ENCODE assay signal across 21 cellular contexts in the genomic region with DNA sequence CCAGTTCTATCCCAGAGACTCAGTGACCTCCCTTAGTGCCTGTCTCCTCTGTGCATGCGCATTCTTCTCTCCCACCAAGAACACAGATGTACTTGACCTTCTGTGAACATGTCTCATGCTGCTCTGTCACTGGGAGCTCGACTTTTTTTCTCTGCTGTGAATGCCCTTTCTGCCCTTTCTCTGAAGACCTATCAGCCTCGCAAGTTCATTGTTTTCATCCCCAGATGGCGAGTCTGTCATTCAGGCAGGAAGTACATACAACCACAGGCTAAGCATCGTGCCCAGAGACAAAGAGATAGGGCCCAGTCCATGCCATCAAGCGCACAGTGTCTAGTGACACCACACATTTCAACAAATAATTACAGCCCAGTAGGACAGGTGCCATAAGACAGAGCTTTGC. TPM values are rescaled to one million over a fixed set of nuclear protein-coding genes. Genes with fewer than 3 reads are reported as not detected.
DNase-seq lines count a peak whose midpoint lies in the region; TF ChIP-seq lines count a peak whose summit lies in the region.
"Had no signal": no experiment of that assay in that cellular context is flagged by ENCODE, and none has a peak within 500 bp of the region (broad histone marks: within the 10 kb centered on the region; RNA-seq: fewer than 3 reads in every experiment).

No MANE protein-coding gene starts in this region.

- no peaks in the 10 kb centered on the region for H3K36me3 ChIP-seq in MM.1S (replicated peaks; ENCODE audit: insufficient read depth, low read length)
- no peaks in the 10 kb centered on the region for H3K36me3 ChIP-seq in neural progenitor cell
- H3K36me3 ChIP-seq in OCI-LY7 (ENCODE audit: insufficient read depth, low read length), result peaks cover 11% of the 10 kb centered on the region; the same call in 1 of the 2 replicates

- BruUV-seq in OCI-LY7 (replicated peaks; lab: Mats Ljungman, UMichigan), result no TSS peak

- H3K27me3 Mint-ChIP-seq in activated CD4-positive, alpha-beta T cell treated with anti-CD3 and anti-CD28 coated beads, Interleukin-2, amount 10 ng/mL, durations not matched to agents 7 days and 5 days, result no peaks in the 10 kb centered on the region
- no peaks in the 10 kb centered on the region for H3K27me3 Mint-ChIP-seq in activated naive CD8-positive, alpha-beta T cell
- peaks cover 2% of the 10 kb centered on the region for H3K27me3 Mint-ChIP-seq in neural progenitor cell (ENCODE audit: insufficient read depth, low read depth)

- H3K4me1 ChIP-seq in MM.1S (ENCODE audit: low read length) (peaks cover 14% of the 10 kb centered on the region), neural progenitor cell (no peaks in the 10 kb centered on the region), OCI-LY7 (ENCODE audit: insufficient read depth, low read length, poor library complexity, severe bottlenecking) (peaks cover 5% of the 10 kb centered on the region)
- H3K4me1 ChIP-seq: upper lobe of left lung had no signal

- no peaks in the 10 kb centered on the region for H4K20me1 ChIP-seq in MM.1S (ENCODE audit: insufficient read depth, low read length)
- H4K20me1 ChIP-seq in neural progenitor cell (ENCODE audit: low read depth), result no peaks in the 10 kb centered on the region
- H4K20me1 ChIP-seq in OCI-LY7 (ENCODE audit: insufficient read depth, low read length), result no peaks in the 10 kb centered on the region

- no peaks in the 10 kb centered on the region for H3K9me3 Mint-ChIP-seq in activated CD4-positive, alpha-beta T cell treated with anti-CD3 and anti-CD28 coated beads, Interleukin-2, amount 10 ng/mL, durations not matched to agents 7 days and 5 days
- no peaks in the 10 kb centered on the region for H3K9me3 Mint-ChIP-seq in activated naive CD8-positive, alpha-beta T cell (ENCODE audit: low read depth)
- H3K9me3 Mint-ChIP-seq in neural progenitor cell, result no peaks in the 10 kb centered on the region
- H3K9me3 Mint-ChIP-seq: H9, WTC11 had no signal

- no peak overlapping the region for H3K4me3 Mint-ChIP-seq in activated CD4-positive, alpha-beta T cell treated with anti-CD3 and anti-CD28 coated beads, Interleukin-2, amount 10 ng/mL, durations not matched to agents 7 days and 5 days
- H3K4me3 Mint-ChIP-seq in activated naive CD8-positive, alpha-beta T cell, result no peak overlapping the region
- no peak overlapping the region for H3K4me3 Mint-ChIP-seq in neural progenitor cell
- H3K4me3 Mint-ChIP-seq: H9, WTC11 had no signal

- peak overlapping the region; percentile 3 for H3K27ac Mint-ChIP-seq in activated CD4-positive, alpha-beta T cell treated with anti-CD3 and anti-CD28 coated beads, Interleukin-2, amount 10 ng/mL, durations not matched to agents 7 days and 5 days
- peak overlapping the region; percentile 91 for H3K27ac Mint-ChIP-seq in activated naive CD8-positive, alpha-beta T cell
- H3K27ac Mint-ChIP-seq in neural progenitor cell, result peak overlapping the region; percentile 6
- H3K27ac Mint-ChIP-seq: WTC11 had no signal

- H3K4me3 ChIP-seq in MM.1S (ENCODE audit: low read length) (no peak overlapping the region), neural progenitor cell (no peak overlapping the region), OCI-LY7 (ENCODE audit: low read depth, low read length, poor library complexity, severe bottlenecking) (no peak overlapping the region)
- H3K4me3 ChIP-seq: hepatocyte, upper lobe of left lung had no signal

- CTCF ChIA-PET in activated CD4-positive, alpha-beta T cell treated with anti-CD3 and anti-CD28 coated beads, Interleukin-2, amount 10 ng/mL, durations not matched to agents 7 days and 5 days (lab: Charles Lee), result interaction anchor here (0.6 to 2.2 kb wide), 3 partner anchors 11 to 65 kb away, joined by 3 to 9 read pairs (median 3); no protein-coding TSS in a partner anchor
- CTCF ChIA-PET in OCI-LY7 (lab: Charles Lee; ENCODE audit: unreplicated experiment), result no interaction called here

- peaks cover 34% of the 10 kb centered on the region for H3K36me3 Mint-ChIP-seq in activated CD4-positive, alpha-beta T cell treated with anti-CD3 and anti-CD28 coated beads, Interleukin-2, amount 10 ng/mL, durations not matched to agents 7 days and 5 days (ENCODE audit: low read depth)
- no peaks in the 10 kb centered on the region for H3K36me3 Mint-ChIP-seq in activated naive CD8-positive, alpha-beta T cell
- H3K36me3 Mint-ChIP-seq in neural progenitor cell, result peaks cover 18% of the 10 kb centered on the region

- TF ChIP-seq CTCF in MM.1S (IDR thresholded peaks at IDR 0.05; ENCODE audit: low read length) (no peak), neural progenitor cell (IDR thresholded peaks at IDR 0.05) (no peak), OCI-LY7 (conservative IDR thresholded peaks at IDR 0.05; ENCODE audit: low read length) (no peak)

- H3K9me3 ChIP-seq in MM.1S (replicated peaks; ENCODE audit: insufficient read depth, low read length) (no peaks in the 10 kb centered on the region), neural progenitor cell (ENCODE audit: low read depth) (no peaks in the 10 kb centered on the region), OCI-LY7 (ENCODE audit: low read length) (no peaks in the 10 kb centered on the region)
- H3K9me3 ChIP-seq: upper lobe of left lung had no signal

- H2AFZ ChIP-seq in MM.1S (ENCODE audit: low read length), result no peak overlapping the region
- no peak overlapping the region for H2AFZ ChIP-seq in neural progenitor cell (replicated peaks)
- no peak overlapping the region for H2AFZ ChIP-seq in OCI-LY7 (ENCODE audit: low read length)
- H2AFZ ChIP-seq: hepatocyte had no signal

- H3K9ac ChIP-seq in MM.1S (ENCODE audit: low read length) (no peak overlapping the region), neural progenitor cell (no peak overlapping the region)
- H3K9ac ChIP-seq: KMS-11 had no signal

- intact Hi-C loops in OCI-LY7 (cut with micrococcal nuclease; ENCODE audit: unreplicated experiment), result no loop called here

- H3K9me2 ChIP-seq in MM.1S (replicated peaks; ENCODE audit: insufficient read depth, low read length) (no peaks in the 10 kb centered on the region), OCI-LY7 (ENCODE audit: insufficient read depth, low read length) (no peaks in the 10 kb centered on the region)

- peaks cover 20% of the 10 kb centered on the region for H3K4me1 Mint-ChIP-seq in activated CD4-positive, alpha-beta T cell treated with anti-CD3 and anti-CD28 coated beads, Interleukin-2, amount 10 ng/mL, durations not matched to agents 7 days and 5 days
- H3K4me1 Mint-ChIP-seq in activated naive CD8-positive, alpha-beta T cell (ENCODE audit: low read depth), result peaks cover 14% of the 10 kb centered on the region
- H3K4me1 Mint-ChIP-seq in neural progenitor cell, result peaks cover 15% of the 10 kb centered on the region

- no peak overlapping the region for H3K4me2 ChIP-seq in MM.1S (ENCODE audit: low read depth, low read length)
- H3K4me2 ChIP-seq in neural progenitor cell, result no peak overlapping the region
- H3K4me2 ChIP-seq in OCI-LY7 (ENCODE audit: low read length), result no peak overlapping the region
- H3K4me2 ChIP-seq: hepatocyte, KMS-11 had no signal

- POLR2A ChIA-PET in activated CD4-positive, alpha-beta T cell treated with anti-CD3 and anti-CD28 coated beads, Interleukin-2, amount 10 ng/mL, durations not matched to agents 7 days and 5 days (lab: Charles Lee), result no interaction called here
- POLR2A ChIA-PET in OCI-LY7 (lab: Charles Lee), result no interaction called here

- H3K27ac ChIP-seq in MM.1S (ENCODE audit: low read length) (no peak overlapping the region), neural progenitor cell (no peak overlapping the region), OCI-LY7 (ENCODE audit: low read depth, low read length, poor library complexity, severe bottlenecking) (no peak overlapping the region)
- H3K27ac ChIP-seq: hepatocyte, KMS-11, upper lobe of left lung had no signal

- H3F3A ChIP-seq in MM.1S (ENCODE audit: insufficient read depth, low read length) (peaks cover 13% of the 10 kb centered on the region), neural progenitor cell (ENCODE audit: low read depth) (peaks cover 8% of the 10 kb centered on the region)

- H3K27me3 ChIP-seq in MM.1S (replicated peaks; ENCODE audit: insufficient read depth, low read length) (no peaks in the 10 kb centered on the region), neural progenitor cell (no peaks in the 10 kb centered on the region)
- H3K27me3 ChIP-seq: hepatocyte, upper lobe of left lung had no signal

- no peaks in the 10 kb centered on the region for H3K79me2 ChIP-seq in MM.1S (ENCODE audit: low read length)
- H3K79me2 ChIP-seq in neural progenitor cell (ENCODE audit: low read depth), result no peaks in the 10 kb centered on the region
- no peaks in the 10 kb centered on the region for H3K79me2 ChIP-seq in OCI-LY7 (ENCODE audit: insufficient read depth, low read depth, low read length)
- H3K79me2 ChIP-seq: hepatocyte had no signal

- DNase-seq in activated CD4-positive, alpha-beta T cell treated with anti-CD3 and anti-CD28 coated beads, Interleukin-2, amount 10 ng/mL, durations not matched to agents 7 days and 5 days, result no peak
- DNase-seq in activated CD4-positive, alpha-beta T cell treated with anti-CD3 and anti-CD28 coated beads for 4 hours, result no peak
- DNase-seq in MM.1S, result peak; percentile 9
- DNase-seq in neural progenitor cell (ENCODE audit: low spot score), result no peak
- DNase-seq in SKM-1 (lab: John Stamatoyannopoulos, UW; ENCODE audit: unreplicated experiment), result no peak
- no peak for DNase-seq in OCI-LY7 (ENCODE audit: low spot score)
- no peak for DNase-seq in superior temporal gyrus (ENCODE audit: extremely low spot score)
- DNase-seq: ACHN; amygdala; DND-41; NCI-H1105 treated with DMSO at 0.1 percent for 48 hours; NCI-H2171 treated with DMSO at 0.1 percent for 48 hours; NCI-H82; stimulated activated CD4-positive, alpha-beta T cell treated with anti-CD3 and anti-CD28 coated beads, Interleukin-12 subunit alpha, Interleukin-12 subunit beta, amount 100 ng/mL, for 4 hours; stimulated activated naive CD4-positive, alpha-beta T cell had no signal

RNA-seq across cellular contexts. Expression of a gene that starts 39.5 kb away (rescaled TPM):
- total RNA-seq in activated CD4-positive, alpha-beta T cell treated with anti-CD3 and anti-CD28 coated beads, Interleukin-2, amount 10 ng/mL, durations not matched to agents 7 days and 5 days, result 10 to 100 TPM; 32.1 to 38.5 TPM
- 10.6 and 38.2 TPM in 2 replicates for total RNA-seq in neural progenitor cell (ENCODE audit: low replicate concordance)
- total RNA-seq in OCI-LY7 (2014; rRNA removed; shearing (Covaris generic)), result 19.8 and 22.1 TPM in 2 replicates
- 43.6 and 55.2 TPM in 2 replicates for total RNA-seq in OCI-LY7 (2022)

RNA-seq across cellular contexts. Expression of a gene that starts 50.4 kb away (rescaled TPM):
- 100 to 1,000 TPM; 151 to 174 TPM for total RNA-seq in activated CD4-positive, alpha-beta T cell treated with anti-CD3 and anti-CD28 coated beads, Interleukin-2, amount 10 ng/mL, durations not matched to agents 7 days and 5 days
- total RNA-seq in neural progenitor cell (ENCODE audit: low replicate concordance) (54.0 and 85.5 TPM in 2 replicates), OCI-LY7 (2022) (81.8 and 88.1 TPM in 2 replicates)
- 69.2 and 77.7 TPM in 2 replicates for total RNA-seq in OCI-LY7 (2014; rRNA removed; shearing (Covaris generic))

RNA-seq across cellular contexts. Expression of a gene that starts 59.9 kb away (rescaled TPM):
- 1 to 10 TPM; 2.5 TPM for total RNA-seq in activated CD4-positive, alpha-beta T cell treated with anti-CD3 and anti-CD28 coated beads, Interleukin-2, amount 10 ng/mL, durations not matched to agents 7 days and 5 days
- total RNA-seq in neural progenitor cell (ENCODE audit: low replicate concordance) (5.6 and 5.7 TPM in 2 replicates), OCI-LY7 (2022) (2.7 and 3.5 TPM in 2 replicates)
- total RNA-seq in OCI-LY7 (2014; rRNA removed; shearing (Covaris generic)), result 0.23 and 0.60 TPM in 2 replicates

Comparison
In these comparisons a context has a peak if more than half of its experiments do, and no peak if none do; other contexts are left out.
1. H3K27ac Mint-ChIP-seq: peak in every context shown above with its lines; median percentile 91 in activated naive CD8-positive, alpha-beta T cell; 6 in neural progenitor cell; 3 in activated CD4-positive, alpha-beta T cell treated with anti-CD3 and anti-CD28 coated beads, Interleukin-2, amount 10 ng/mL, durations not matched to agents 7 days and 5 days.